27 cellular contexts compared by ENCODE assay signal in genomic region chrX:6407541-6407940, GRCh38.
"Had no signal": no experiment of that assay in that cellular context is flagged by ENCODE, and none has a peak within 500 bp of the region (broad histone marks: within the 10 kb centered on the region; RNA-seq: fewer than 3 reads in every experiment).

No MANE protein-coding gene starts in this region.

- H3K27me3 ChIP-seq: neural progenitor cell, ovary, spleen, stomach, thyroid gland, tibial nerve, upper lobe of left lung, vagina had no signal

- H3K36me3 ChIP-seq: neural progenitor cell, ovary, spleen, stomach, thoracic aorta, thyroid gland, tibial nerve, upper lobe of left lung, vagina had no signal

- H3K9me3 ChIP-seq: ovary, psoas muscle, spleen, stomach, thoracic aorta, thyroid gland, tibial nerve, upper lobe of left lung, vagina had no signal

- H3K9ac ChIP-seq: neural progenitor cell, parathyroid adenoma had no signal

- H3K4me3 ChIP-seq: neural progenitor cell, ovary, psoas muscle, skin epidermis, smooth muscle cell, spleen, stomach, thoracic aorta, thyroid gland, tibial nerve, upper lobe of left lung, vagina had no signal

- H3K4me1 ChIP-seq: neural progenitor cell, parathyroid adenoma, psoas muscle, spleen, stomach, thyroid gland, tibial nerve, upper lobe of left lung, vagina had no signal

- H3K27ac ChIP-seq: neural progenitor cell, ovary, parathyroid adenoma, psoas muscle, skin epidermis, spleen, stomach, thoracic aorta, thyroid gland, tibial nerve, upper lobe of left lung, vagina had no signal

- H3K4me2 ChIP-seq: neural progenitor cell, smooth muscle cell had no signal

- DNase-seq: natural killer cell; occipital lobe; ovary; posterior cingulate gyrus; psoas muscle; right cardiac atrium; spleen; stimulated activated CD4-positive, alpha-beta T cell treated with anti-CD3 and anti-CD28 coated beads, Interleukin-12 subunit alpha, Interleukin-12 subunit beta, amount 100 ng/mL, for 4 hours; stimulated activated CD4-positive, alpha-beta T cell treated with anti-CD3 and anti-CD28 coated beads, Interleukin-1b, Interleukin-23, amount 100 ng/mL, for 48 hours; stimulated activated CD4-positive, alpha-beta T cell treated with anti-CD3 and anti-CD28 coated beads, Interleukin-4, amount 100 ng/mL, for 1 hour; stimulated activated CD4-positive, alpha-beta T cell treated with anti-CD3 and anti-CD28 coated beads, Interleukin-4, amount 100 ng/mL, for 4 hours; stimulated activated CD8-positive, alpha-beta memory T cell treated with anti-CD3 and anti-CD28 coated beads, Interleukin-4, amount 100 ng/mL, for 48 hours; stimulated activated naive CD4-positive, alpha-beta T cell; stomach; thyroid gland; trophoblast cell; upper lobe of left lung had no signal

- FAIRE-seq: urothelium cell line had no signal

- ATAC-seq: natural killer cell; psoas muscle; right cardiac atrium; sciatic nerve; stimulated activated memory B cell treated with anti-CD40 and anti-IgM and Interleukin-4, amounts not matched to agents 10 μg/mL and 1 μg/mL and 100 μg/mL, for 72 hours had no signal

- H2AFZ ChIP-seq: neural progenitor cell, parathyroid adenoma had no signal

- H3K79me2 ChIP-seq: parathyroid adenoma had no signal
